Comparison of ENCODE assay signal across 20 cellular contexts in genomic region chr6:2485116-2485515, GRCh38.
DNase-seq lines count a peak whose midpoint lies in the region; TF ChIP-seq lines count a peak whose summit lies in the region.
"Had no signal": no experiment of that assay in that cellular context is flagged by ENCODE, and none has a peak within 500 bp of the region (broad histone marks: within the 10 kb centered on the region; RNA-seq: fewer than 3 reads in every experiment).

No MANE protein-coding gene starts in this region.

- no peak for TF ChIP-seq CTCF in nephron (IDR thresholded peaks at IDR 0.05; ENCODE audit: unreplicated experiment in 3 of 3)

- H3K4me1 Mint-ChIP-seq in nephron = peaks cover 13% of the 10 kb centered on the region
- H3K4me1 Mint-ChIP-seq: CD8-positive, alpha-beta memory T cell; stimulated activated naive CD8-positive, alpha-beta T cell treated with anti-CD3 and anti-CD28 coated beads, Interleukin-15, amount 100 ng/mL, for 72 hours had no signal

- peaks cover 21% of the 10 kb centered on the region for H3K27me3 Mint-ChIP-seq in nephron (ENCODE audit: low read depth)
- H3K27me3 Mint-ChIP-seq: stimulated activated naive CD8-positive, alpha-beta T cell treated with anti-CD3 and anti-CD28 coated beads, Interleukin-15, amount 100 ng/mL, for 72 hours had no signal

- no peak overlapping the region for H3K4me3 Mint-ChIP-seq in nephron
- H3K4me3 Mint-ChIP-seq: CD8-positive, alpha-beta memory T cell; H9; stimulated activated naive CD8-positive, alpha-beta T cell treated with anti-CD3 and anti-CD28 coated beads, Interleukin-15, amount 100 ng/mL, for 72 hours; type B pancreatic cell had no signal

- peaks cover 15% of the 10 kb centered on the region for H3K9me3 Mint-ChIP-seq in nephron

- peaks cover 18% of the 10 kb centered on the region for H3K36me3 Mint-ChIP-seq in nephron (ENCODE audit: low read depth)
- H3K36me3 Mint-ChIP-seq: CD8-positive, alpha-beta memory T cell; type B pancreatic cell had no signal

- peak in 2 of 3 experiments; percentile 32 to 42 for DNase-seq in NCI-H1417 (lab: John Stamatoyannopoulos, UW)
- no peak for DNase-seq in NCI-H1417 treated with DMSO at 0.1 percent for 48 hours (lab: John Stamatoyannopoulos, UW)
- peak; percentile 90 for DNase-seq in NCI-H1105 (lab: John Stamatoyannopoulos, UW)
- peak; percentile 18 for DNase-seq in NCI-H510A treated with DMSO at 0.1 percent for 48 hours (lab: John Stamatoyannopoulos, UW)
- DNase-seq in activated effector memory CD4-positive, alpha-beta T cell treated with anti-CD3 and anti-CD28 coated beads, Interleukin-2, amount 50 U/mL, for 16 hours = no peak
- no peak for DNase-seq in nucleus accumbens (lab: John Stamatoyannopoulos, UW)
- no peak for DNase-seq in activated CD4-positive, alpha-beta T cell treated with anti-CD3 and anti-CD28 coated beads for 1 hour
- DNase-seq: activated CD4-positive, alpha-beta T cell treated with anti-CD3 and anti-CD28 coated beads, Interleukin-2, amount 50 U/mL, for 4 hours; CD8-positive, alpha-beta memory T cell; dermis blood vessel endothelial cell; EL; H9; Karpas-422; NCI-H226; psoas muscle; stimulated activated CD4-positive, alpha-beta T cell treated with anti-CD3 and anti-CD28 coated beads, Interleukin-4, amount 100 ng/mL, for 24 hours; stimulated activated naive CD8-positive, alpha-beta T cell treated with anti-CD3 and anti-CD28 coated beads, Interleukin-15, amount 100 ng/mL, for 72 hours; WERI-Rb-1 had no signal

- peak overlapping the region in 2 of 3 experiments; percentile 15 to 24 for H3K27ac Mint-ChIP-seq in nephron
- H3K27ac Mint-ChIP-seq: CD8-positive, alpha-beta memory T cell; H9; stimulated activated naive CD8-positive, alpha-beta T cell treated with anti-CD3 and anti-CD28 coated beads, Interleukin-15, amount 100 ng/mL, for 72 hours; type B pancreatic cell had no signal

Comparison
In these comparisons a context has a peak if more than half of its experiments do, and no peak if none do; other contexts are left out.
1. DNase-seq: peak in NCI-H1417 (2 of 3), NCI-H1105 (single experiment) and NCI-H510A treated with DMSO at 0.1 percent for 48 hours (single experiment); none in NCI-H1417 treated with DMSO at 0.1 percent for 48 hours (single experiment), activated effector memory CD4-positive, alpha-beta T cell treated with anti-CD3 and anti-CD28 coated beads, Interleukin-2, amount 50 U/mL, for 16 hours (single experiment), nucleus accumbens (0 of 56) and activated CD4-positive, alpha-beta T cell treated with anti-CD3 and anti-CD28 coated beads for 1 hour (single experiment).